17 cellular contexts compared by ENCODE assay signal in the genomic region with DNA sequence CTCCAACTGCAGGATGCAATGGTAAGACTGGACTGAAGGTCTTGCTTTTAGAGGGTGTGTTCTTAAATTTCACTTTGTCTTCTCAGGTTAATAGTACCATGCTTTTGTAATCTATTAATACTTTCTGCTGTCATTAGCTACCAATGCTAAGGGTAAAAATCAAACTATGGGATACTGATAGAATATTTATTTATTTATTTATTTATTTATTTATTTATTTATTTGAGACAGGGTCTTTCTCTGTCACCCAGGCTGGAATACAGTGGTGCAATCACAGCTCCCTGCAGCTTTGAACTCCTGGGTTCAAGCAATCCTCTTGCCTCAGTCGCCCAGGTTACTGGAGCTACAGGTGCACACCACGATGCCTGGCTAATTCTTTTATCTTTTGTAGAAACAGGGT.
"Had no signal": no experiment of that assay in that cellular context is flagged by ENCODE, and none has a peak within 500 bp of the region (broad histone marks: within the 10 kb centered on the region; RNA-seq: fewer than 3 reads in every experiment).

No MANE protein-coding gene starts in this region.

- H3K9me3 ChIP-seq: lower lobe of right lung, mucosa of descending colon had no signal

- ATAC-seq: natural killer cell had no signal

- DNase-seq: activated CD4-positive, alpha-beta memory T cell treated with anti-CD3 and anti-CD28 coated beads for 36 hours; activated CD4-positive, alpha-beta T cell treated with anti-CD3 and anti-CD28 coated beads for 1 hour; activated naive CD8-positive, alpha-beta T cell treated with anti-CD3 and anti-CD28 coated beads, Interleukin-2, amount 10 ng/mL, durations not matched to agents 7 days and 5 days; activated T-cell treated with anti-CD3 and anti-CD28 coated beads, Interleukin-2, amount 50 U/mL, for 72 hours; aorta; effector CD4-positive, alpha-beta T cell; lower lobe of right lung; mucosa of descending colon; natural killer cell; psoas muscle; right lobe of liver; stimulated activated CD4-positive, alpha-beta T cell treated with anti-CD3 and anti-CD28 coated beads, Interleukin-12 subunit alpha, Interleukin-12 subunit beta, amount 100 ng/mL, for 4 hours; stimulated activated naive CD4-positive, alpha-beta T cell; substantia nigra; T-helper 9 cell had no signal

- H3K4me1 ChIP-seq: psoas muscle, right lobe of liver had no signal

- H3K36me3 ChIP-seq: cardiac muscle cell, lower lobe of right lung, right lobe of liver had no signal

- H3K4me3 ChIP-seq: cardiac muscle cell, lower lobe of right lung, mucosa of descending colon, psoas muscle, right lobe of liver had no signal

- H3K27me3 ChIP-seq: cardiac muscle cell, right lobe of liver had no signal

- H3K27ac ChIP-seq: cardiac muscle cell, psoas muscle, right lobe of liver had no signal

- FAIRE-seq: colon had no signal
